ENCODE assay signal across 15 cellular contexts in genomic region chr10:129772472-129773358, GRCh38.
A peak's percentile ranks its signal among the peaks of the same experiment; 100 is the strongest.
DNase-seq lines count a peak whose midpoint lies in the region; ATAC-seq, FAIRE-seq and TF ChIP-seq lines count a peak whose summit lies in the region.
"Had no signal": no experiment of that assay in that cellular context is flagged by ENCODE, and none has a peak within 500 bp of the region (broad histone marks: within the 10 kb centered on the region; RNA-seq: fewer than 3 reads in every experiment).

No MANE protein-coding gene starts in this region.

- TF ChIP-seq EP300 in upper lobe of left lung (IDR thresholded peaks at IDR 0.05): no peak

- H3K4me3 ChIP-seq in endodermal cell (ENCODE audit: low read length) (no peak overlapping the region), osteoblast (ENCODE audit: insufficient read depth, low read length) (no peak overlapping the region), upper lobe of left lung (no peak overlapping the region)
- H3K4me3 ChIP-seq: BLaER1 had no signal

- H3K4me1 ChIP-seq in endodermal cell (ENCODE audit: control insufficient read depth, insufficient read depth, low read length) (no peaks in the 10 kb centered on the region), osteoblast (ENCODE audit: insufficient read depth, low read length) (no peaks in the 10 kb centered on the region), upper lobe of left lung (no peaks in the 10 kb centered on the region)

- TF ChIP-seq CTCF in endodermal cell (conservative IDR thresholded peaks at IDR 0.05): no peak
- no peak for TF ChIP-seq CTCF in osteoblast (IDR thresholded peaks at IDR 0.05; ENCODE audit: extremely low read depth, low read depth, low read length)
- TF ChIP-seq CTCF in upper lobe of left lung (IDR thresholded peaks at IDR 0.05): no peak

- no peak overlapping the region for H3K27ac ChIP-seq in endodermal cell (ENCODE audit: low read depth, low read length)
- H3K27ac ChIP-seq in osteoblast (ENCODE audit: low read depth, low read length): no peak overlapping the region
- no peak overlapping the region for H3K27ac ChIP-seq in upper lobe of left lung
- H3K27ac ChIP-seq: BLaER1, KMS-11 had no signal

- TF ChIP-seq POLR2A in upper lobe of left lung (IDR thresholded peaks at IDR 0.05): no peak
- no peak for TF ChIP-seq POLR2A in H54 (IDR thresholded peaks at IDR 0.05; ENCODE audit: low read depth, low read length)

- H3K4me1 Mint-ChIP-seq in endodermal cell: no peaks in the 10 kb centered on the region
- H3K4me1 Mint-ChIP-seq: CD8-positive, alpha-beta memory T cell had no signal

- no peaks in the 10 kb centered on the region for H3K9me3 Mint-ChIP-seq in endodermal cell

- H3K79me2 ChIP-seq in osteoblast (ENCODE audit: insufficient read depth, low read length): no peaks in the 10 kb centered on the region

- H3K9me3 ChIP-seq in endodermal cell (ENCODE audit: control insufficient read depth, low read length): no peaks in the 10 kb centered on the region
- no peaks in the 10 kb centered on the region for H3K9me3 ChIP-seq in osteoblast (ENCODE audit: low read depth, low read length)
- H3K9me3 ChIP-seq in upper lobe of left lung: no peaks in the 10 kb centered on the region
- H3K9me3 ChIP-seq: BLaER1 had no signal

- H3K36me3 Mint-ChIP-seq in endodermal cell (ENCODE audit: low read depth): peaks cover 8% of the 10 kb centered on the region

- no peak overlapping the region for H3K4me2 ChIP-seq in osteoblast (ENCODE audit: insufficient read depth, low read length)
- H3K4me2 ChIP-seq: BLaER1, KMS-11 had no signal

- H3K36me3 ChIP-seq in endodermal cell (ENCODE audit: control insufficient read depth, insufficient read depth, low read length) (no peaks in the 10 kb centered on the region), osteoblast (ENCODE audit: insufficient read depth, low read length) (no peaks in the 10 kb centered on the region), upper lobe of left lung (peaks cover 0 to 9% (median 0%) of the 10 kb centered on the region in 4 donors)

- DNase-seq in activated effector memory CD4-positive, alpha-beta T cell treated with anti-CD3 and anti-CD28 coated beads, Interleukin-2, amount 50 U/mL, for 16 hours: peak; percentile 16
- no peak for DNase-seq in activated effector memory CD4-positive, alpha-beta T cell treated with Interleukin-2 at 50 U/mL for 16 hours
- DNase-seq in endodermal cell (peak; percentile 31), osteoblast (ENCODE audit: insufficient read length, low spot score, missing footprints) (peak; percentile 80), upper lobe of left lung (peak; percentile 10 to 58), H54 (ENCODE audit: insufficient read length, low spot score) (no peak), NCI-H2227 treated with DMSO at 0.1 percent for 48 hours (lab: John Stamatoyannopoulos, UW) (no peak)
- DNase-seq: 8988T; CD8-positive, alpha-beta memory T cell; NCI-H1092; NCI-H1694 treated with DMSO at 0.1 percent for 48 hours; NCI-H748 treated with DMSO at 0.1 percent for 48 hours had no signal

- no peak for FAIRE-seq in H54 (lab: Jason Lieb, UNC)

- ATAC-seq in upper lobe of left lung (ENCODE audit: low FRiP score in 2 of 2) (no peak), HG03354 (IDR thresholded peaks at IDR 0.05; ENCODE audit: poor library complexity, severe bottlenecking, unreplicated experiment) (no peak)

- no peak overlapping the region for H3K4me3 Mint-ChIP-seq in endodermal cell
- H3K4me3 Mint-ChIP-seq: CD8-positive, alpha-beta memory T cell had no signal

- no peaks in the 10 kb centered on the region for H3K27me3 Mint-ChIP-seq in endodermal cell (ENCODE audit: insufficient read depth)
- H3K27me3 Mint-ChIP-seq: CD8-positive, alpha-beta memory T cell had no signal

- no peak overlapping the region for H3K27ac Mint-ChIP-seq in endodermal cell
- H3K27ac Mint-ChIP-seq: CD8-positive, alpha-beta memory T cell had no signal

- H3K27me3 ChIP-seq in endodermal cell (ENCODE audit: control insufficient read depth, insufficient read depth, low read length, poor library complexity, severe bottlenecking) (no peaks in the 10 kb centered on the region), osteoblast (ENCODE audit: insufficient read depth, low read length) (no peaks in the 10 kb centered on the region), upper lobe of left lung (no peaks in the 10 kb centered on the region)
- H3K27me3 ChIP-seq: BLaER1 had no signal

- WGBS in endodermal cell (ENCODE audit: insufficient coverage in 1 of 2, insufficient read length in 1 of 2), 2 experiments: 93 to 96% methylated on average over 9 to 17 of the region's 17 CpGs
- WGBS in upper lobe of left lung, 2 donors: 83 to 88% methylated on average over 13 to 17 of the region's 17 CpGs

- H4K20me1 ChIP-seq in osteoblast (ENCODE audit: insufficient read depth, low read length): no peaks in the 10 kb centered on the region

- H3K9ac ChIP-seq in endodermal cell (ENCODE audit: extremely low read depth, low read length, poor library complexity, severe bottlenecking): no peak overlapping the region
- H3K9ac ChIP-seq: BLaER1, KMS-11 had no signal

- H2AFZ ChIP-seq in osteoblast (ENCODE audit: low read length): no peak overlapping the region

Comparison
In these comparisons a context has a peak if more than half of its experiments do, and no peak if none do; other contexts are left out.
1. DNase-seq: peak in activated effector memory CD4-positive, alpha-beta T cell treated with anti-CD3 and anti-CD28 coated beads, Interleukin-2, amount 50 U/mL, for 16 hours (single experiment), endodermal cell (single experiment), osteoblast (single experiment) and upper lobe of left lung (2 of 2); none in activated effector memory CD4-positive, alpha-beta T cell treated with Interleukin-2 at 50 U/mL for 16 hours (single experiment), H54 (single experiment) and NCI-H2227 treated with DMSO at 0.1 percent for 48 hours (single experiment).